Comparison of ENCODE assay signal across 8 cellular contexts in genomic region chr3:72847751-72848702, GRCh38. TPM values are rescaled to one million over a fixed set of nuclear protein-coding genes. Genes with fewer than 3 reads are reported as not detected.
A peak's percentile ranks its signal among the peaks of the same experiment; 100 is the strongest.
DNase-seq lines count a peak whose midpoint lies in the region; ATAC-seq and TF ChIP-seq lines count a peak whose summit lies in the region.

SHQ1 (minus strand) TSS chr3:72848445; CDS start chr3:72848340, 105 bp downstream.

- 0 to 1% (median 1%) methylated on average over 63 to 86 of the region's 86 CpGs for WGBS in spleen, 5 donors

- H3K27me3 ChIP-seq in spleen (replicated peaks in 1 of 7), result no peaks in the 10 kb centered on the region

- no peak for TF ChIP-seq CTCF in AG09319 (IDR thresholded peaks at IDR 0.05; ENCODE audit: low read depth, low read length)
- TF ChIP-seq CTCF in spleen (IDR thresholded peaks at IDR 0.05 in 8 of 11, conservative IDR thresholded peaks at IDR 0.05 in 3 of 11), result no peak

- H3K27ac ChIP-seq in spleen, result peak within 1 kb of the TSS; percentile 69 to 87 (median 81)

- peaks cover 0 to under 1% (median 0%) of the 10 kb centered on the region in 6 donors for H3K36me3 ChIP-seq in spleen

- no peaks in the 10 kb centered on the region for H3K9me3 ChIP-seq in spleen

- TF ChIP-seq POLR2A in GM18951 (IDR thresholded peaks at IDR 0.05; ENCODE audit: extremely low read depth, insufficient read depth, insufficient read length), result peak; percentile 80
- peak in 1 of 3 donors; percentile 14 for TF ChIP-seq POLR2A in spleen (IDR thresholded peaks at IDR 0.05)

- peak; percentile 93 for ATAC-seq in HG03175 (IDR thresholded peaks at IDR 0.05; ENCODE audit: unreplicated experiment)
- ATAC-seq in central memory CD8-positive, alpha-beta T cell (replicated peaks; ENCODE audit: extremely low read depth, poor library complexity, severe bottlenecking), result peak; percentile 99

- H3K36me3 Mint-ChIP-seq in central memory CD8-positive, alpha-beta T cell (ENCODE audit: insufficient read depth), result peaks cover 10% of the 10 kb centered on the region

- DNase-seq in AG09319 (ENCODE audit: extremely low read depth, low read depth), result peak; percentile 84
- peak; percentile 74 to 89 for DNase-seq in NCI-H446 (lab: John Stamatoyannopoulos, UW)
- peak; percentile 84 to 90 (median 87) for DNase-seq in activated CD4-positive, CD25-positive, alpha-beta regulatory T cell (lab: John Stamatoyannopoulos, UW)
- peak; percentile 86 to 88 for DNase-seq in central memory CD8-positive, alpha-beta T cell (ENCODE audit: low spot score in 2 of 2)
- peak; percentile 96 for DNase-seq in iris pigment epithelial cell (ENCODE audit: low read depth)
- DNase-seq in spleen, result peak; percentile 98

- peak within 1 kb of the TSS; percentile 75 to 96 (median 88) for H3K4me3 ChIP-seq in spleen

- intact Hi-C loops in spleen (cut with DNase I; ENCODE audit: low total_unique reads), result no loop called here

- H3K4me3 Mint-ChIP-seq in central memory CD8-positive, alpha-beta T cell, result peak within 1 kb of the TSS; percentile 93

- no peaks in the 10 kb centered on the region for H3K27me3 Mint-ChIP-seq in central memory CD8-positive, alpha-beta T cell

- H3K4me1 ChIP-seq in spleen, result peaks cover 7 to 60% (median 42%) of the 10 kb centered on the region in 6 donors

- peak within 1 kb of the TSS; percentile 85 for H3K27ac Mint-ChIP-seq in central memory CD8-positive, alpha-beta T cell (ENCODE audit: low read depth)

- H3K4me1 Mint-ChIP-seq in central memory CD8-positive, alpha-beta T cell, result peaks cover 41% of the 10 kb centered on the region

- H3K9me3 Mint-ChIP-seq in central memory CD8-positive, alpha-beta T cell, result no peaks in the 10 kb centered on the region

- in situ Hi-C loops in GM18951 (cut with MboI; ENCODE audit: low sequenced_read_pairs, unreplicated experiment), result no loop called here

RNA-seq across cellular contexts. Expression of gene SHQ1, which starts in this region (rescaled TPM):
- 10 to 100 TPM; 14.6 to 28.6 (median 18.8) TPM for total RNA-seq in spleen
- polyA plus RNA-seq in spleen, result 1 to 10 TPM; 6.7 to 8.8 (median 8.5) TPM

Comparison
In these comparisons a context has a peak if more than half of its experiments do, and no peak if none do; other contexts are left out.
1. Peak in every context shown above with its lines: DNase-seq, ATAC-seq, H3K4me3 ChIP-seq and H3K27ac ChIP-seq.